ENCODE assay signal across 9 cellular contexts in the genomic region with DNA sequence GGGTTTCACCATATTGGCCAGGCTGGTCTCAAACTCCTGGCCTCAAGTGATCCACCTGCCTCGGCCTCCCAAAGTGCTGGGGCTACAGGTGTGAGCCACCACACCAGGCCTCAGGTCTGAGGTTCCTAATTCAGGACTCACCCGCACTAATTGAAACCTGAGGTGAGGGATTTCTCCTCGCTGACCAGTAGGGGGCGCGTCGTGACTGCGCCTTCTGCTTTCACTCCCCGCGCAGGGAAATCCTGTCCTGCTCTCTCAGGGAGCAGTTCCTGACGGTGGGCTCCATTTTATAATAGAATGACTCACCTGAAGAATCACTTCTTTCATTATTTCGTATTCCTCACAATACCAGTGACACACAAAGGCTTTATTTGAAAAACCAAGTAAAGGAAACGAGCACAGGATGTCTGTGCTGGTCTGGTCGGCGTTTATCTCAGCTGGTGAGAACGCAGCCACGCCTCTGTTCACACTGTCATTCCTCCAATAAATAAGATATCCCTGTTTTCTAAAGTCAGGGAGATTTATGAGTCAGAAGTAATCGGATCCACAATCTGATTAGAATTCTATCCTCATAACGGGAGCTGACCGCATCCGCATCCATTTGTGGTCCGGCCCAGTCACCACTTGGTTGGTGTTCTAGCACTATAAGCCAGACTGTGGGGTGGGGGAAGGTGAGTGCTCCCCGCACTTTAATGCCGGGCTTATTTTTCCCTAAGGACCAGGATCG. TPM values are rescaled to one million over a fixed set of nuclear protein-coding genes. Genes with fewer than 3 reads are reported as not detected.
DNase-seq lines count a peak whose midpoint lies in the region; ATAC-seq and TF ChIP-seq lines count a peak whose summit lies in the region.
"Had no signal": no experiment of that assay in that cellular context is flagged by ENCODE, and none has a peak within 500 bp of the region (broad histone marks: within the 10 kb centered on the region; RNA-seq: fewer than 3 reads in every experiment).

No MANE protein-coding gene starts in this region.

- no peak for TF ChIP-seq POLR2A in esophagus squamous epithelium (IDR thresholded peaks at IDR 0.05)

- peak; percentile 65 for DNase-seq in BJ (ENCODE audit: low read depth)
- peak; percentile 80 for DNase-seq in OCI-LY7 (ENCODE audit: low spot score)
- DNase-seq in activated T-cell treated with anti-CD3 and anti-CD28 coated beads, Interleukin-2, amount 50 U/mL, for 48 hours = peak; percentile 91
- no peak for DNase-seq in esophagus squamous epithelium (lab: John Stamatoyannopoulos, UW)
- DNase-seq in stimulated activated CD8-positive, alpha-beta memory T cell treated with anti-CD3 and anti-CD28 coated beads, Interleukin-4, amount 100 ng/mL, for 4 hours (ENCODE audit: low read depth in 2 of 2, low spot score in 1 of 2) = peak; percentile 65 to 67

- no peaks in the 10 kb centered on the region for H3K79me2 ChIP-seq in OCI-LY7 (ENCODE audit: insufficient read depth, low read depth, low read length)

- H3K27me3 ChIP-seq in BJ (ENCODE audit: control insufficient read depth, insufficient read depth, low read length) = no peaks in the 10 kb centered on the region; the same call in 1 of the 2 replicates
- H3K27me3 ChIP-seq in esophagus squamous epithelium = no peaks in the 10 kb centered on the region
- no peaks in the 10 kb centered on the region for H3K27me3 ChIP-seq in muscle layer of duodenum (ENCODE audit: low read depth, low read length)

- WGBS in esophagus squamous epithelium, 2 donors = 16 to 21% methylated on average over 15 to 20 of the region's 24 CpGs

- H2AFZ ChIP-seq in OCI-LY7 (ENCODE audit: low read length) = no peak overlapping the region

- BruUV-seq in OCI-LY7 (replicated peaks; lab: Mats Ljungman, UMichigan) = no TSS peak

- peak; percentile 71 for ATAC-seq in GM19351 (IDR thresholded peaks at IDR 0.05; ENCODE audit: unreplicated experiment)
- peak; percentile 72 for ATAC-seq in HG03565 (IDR thresholded peaks at IDR 0.05; ENCODE audit: unreplicated experiment)

- no peak overlapping the region for H3K4me2 ChIP-seq in OCI-LY7 (ENCODE audit: low read length)

- intact Hi-C loops in OCI-LY7 (cut with micrococcal nuclease; ENCODE audit: unreplicated experiment) = loop anchor here (1.0 to 5.0 kb wide), 5 partner anchors 39 to 651 kb away; no protein-coding TSS in a partner anchor
- intact Hi-C loops in esophagus squamous epithelium (cut with DNase I) = loop anchor here (5.0 to 10.0 kb wide), 2 partner anchors 41 to 178 kb away; partner anchors contain the start of gene INPP5F

- H3K27ac ChIP-seq in OCI-LY7 (ENCODE audit: low read depth, low read length, poor library complexity, severe bottlenecking) = no peak overlapping the region
- peak overlapping the region; percentile 52 to 85 (median 80) for H3K27ac ChIP-seq in esophagus squamous epithelium
- peak overlapping the region; percentile 1 for H3K27ac ChIP-seq in muscle layer of duodenum (ENCODE audit: low read length)
- H3K27ac ChIP-seq: SK-N-MC had no signal

- no peaks in the 10 kb centered on the region for H3K36me3 ChIP-seq in BJ (ENCODE audit: control insufficient read depth, insufficient read depth, low read length)
- H3K36me3 ChIP-seq in OCI-LY7 (ENCODE audit: insufficient read depth, low read length) = no peaks in the 10 kb centered on the region
- H3K36me3 ChIP-seq in esophagus squamous epithelium = no peaks in the 10 kb centered on the region
- H3K36me3 ChIP-seq in muscle layer of duodenum (ENCODE audit: control insufficient read depth in 1 of 2, insufficient read depth in 2 of 2, low read length in 2 of 2) = no peaks in the 10 kb centered on the region

- H3K4me3 ChIP-seq in BJ (ENCODE audit: low read depth, low read length) (peak overlapping the region; percentile 32), OCI-LY7 (ENCODE audit: low read depth, low read length, poor library complexity, severe bottlenecking) (no peak overlapping the region), esophagus squamous epithelium (peak overlapping the region in 3 of 4 donors; percentile 25 to 53 (median 33)), muscle layer of duodenum (ENCODE audit: low read depth in 1 of 2, low read length in 2 of 2) (peak overlapping the region in 1 of 2 donors; percentile 38)
- H3K4me3 ChIP-seq: SK-N-MC had no signal

- TF ChIP-seq CTCF in BJ (IDR thresholded peaks at IDR 0.05; ENCODE audit: insufficient read depth, low read depth, low read length) = peak; percentile 90
- peak; percentile 95 for TF ChIP-seq CTCF in OCI-LY7 (conservative IDR thresholded peaks at IDR 0.05; ENCODE audit: low read length)
- TF ChIP-seq CTCF in esophagus squamous epithelium (IDR thresholded peaks at IDR 0.05) = peak; percentile 91 to 96 (median 94)

- no peaks in the 10 kb centered on the region for H3K4me1 ChIP-seq in OCI-LY7 (ENCODE audit: insufficient read depth, low read length, poor library complexity, severe bottlenecking)
- peaks cover 7 to 40% (median 17%) of the 10 kb centered on the region in 3 donors for H3K4me1 ChIP-seq in esophagus squamous epithelium
- peaks cover 0 to 4% of the 10 kb centered on the region in 2 donors for H3K4me1 ChIP-seq in muscle layer of duodenum (ENCODE audit: control insufficient read depth in 1 of 2, insufficient read depth in 2 of 2, low read length in 2 of 2)

- POLR2A ChIA-PET in BJ (lab: Charles Lee) (no interaction called here), OCI-LY7 (lab: Charles Lee) (interaction anchor here (1.0 to 1.3 kb wide), 3 partner anchors 16 to 178 kb away, joined by 3 to 6 read pairs (median 4); partner anchors contain the start of gene INPP5F)

- H3K9me3 ChIP-seq in OCI-LY7 (ENCODE audit: low read length) = no peaks in the 10 kb centered on the region
- no peaks in the 10 kb centered on the region for H3K9me3 ChIP-seq in esophagus squamous epithelium
- H3K9me3 ChIP-seq in muscle layer of duodenum (ENCODE audit: control insufficient read depth in 1 of 2, low read length in 2 of 2) = no peaks in the 10 kb centered on the region

- no peaks in the 10 kb centered on the region for H4K20me1 ChIP-seq in OCI-LY7 (ENCODE audit: insufficient read depth, low read length)

- H3K9me2 ChIP-seq in OCI-LY7 (ENCODE audit: insufficient read depth, low read length) = no peaks in the 10 kb centered on the region

- CTCF ChIA-PET in BJ (lab: Yijun Ruan, JAX) (interaction anchor here (0.6 to 3.1 kb wide), 32 partner anchors 9 to 670 kb away, joined by 3 to 23 read pairs (median 4); partner anchors contain the start of gene INPP5F), OCI-LY7 (lab: Charles Lee; ENCODE audit: unreplicated experiment) (interaction anchor here (0.5 to 1.3 kb wide), 5 partner anchors 33 to 447 kb away, joined by 3 to 5 read pairs (median 4); partner anchors contain the start of gene INPP5F)

RNA-seq across cellular contexts. Expression of gene BAG3, which starts 35.4 kb away (rescaled TPM):
- polyA plus RNA-seq in BJ (2011; rRNA removed) = 11.3 and 19.8 TPM in 2 replicates
- 10.0 and 14.4 TPM in 2 replicates for polyA minus RNA-seq in BJ (2011; rRNA and poly(A)+ RNA removed)
- total RNA-seq in OCI-LY7 (2014; rRNA removed; shearing (Covaris generic)) = 0.41 and 1.9 TPM in 2 replicates
- total RNA-seq in OCI-LY7 (2022) = 2.4 and 2.6 TPM in 2 replicates
- total RNA-seq in esophagus squamous epithelium = 100 to 1,000 TPM in 1 of 4 donors, 10 to 100 TPM in 3; 51.6 to 102 (median 57.2) TPM

RNA-seq across cellular contexts. Expression of gene INPP5F, which starts 39.2 kb away (rescaled TPM):
- polyA plus RNA-seq in BJ (2011; rRNA removed) = 4.1 and 7.3 TPM in 2 replicates
- polyA minus RNA-seq in BJ (2011; rRNA and poly(A)+ RNA removed) = 3.7 and 3.9 TPM in 2 replicates
- total RNA-seq in OCI-LY7 (2014; rRNA removed; shearing (Covaris generic)) = 6.2 TPM in 2 replicates
- total RNA-seq in OCI-LY7 (2022) (8.7 and 12.8 TPM in 2 replicates), esophagus squamous epithelium (10 to 100 TPM in 2 of 4 donors, 1 to 10 TPM in 2; 5.3 to 11.4 (median 9.4) TPM)

Comparison
In these comparisons a context has a peak if more than half of its experiments do, and no peak if none do; other contexts are left out.
1. RNA of gene BAG3, which starts 35.4 kb away (total RNA-seq): 51.6 to 102 TPM in esophagus squamous epithelium; 0.41 to 2.6 TPM in OCI-LY7; every median in the first group is over 10 times any median in the second.
2. Peak in every context shown above with its lines, with median percentiles within 50 percentile points of each other: CTCF ChIP-seq.